Comparison of ENCODE assay signal across 8 cellular contexts in the genomic region with DNA sequence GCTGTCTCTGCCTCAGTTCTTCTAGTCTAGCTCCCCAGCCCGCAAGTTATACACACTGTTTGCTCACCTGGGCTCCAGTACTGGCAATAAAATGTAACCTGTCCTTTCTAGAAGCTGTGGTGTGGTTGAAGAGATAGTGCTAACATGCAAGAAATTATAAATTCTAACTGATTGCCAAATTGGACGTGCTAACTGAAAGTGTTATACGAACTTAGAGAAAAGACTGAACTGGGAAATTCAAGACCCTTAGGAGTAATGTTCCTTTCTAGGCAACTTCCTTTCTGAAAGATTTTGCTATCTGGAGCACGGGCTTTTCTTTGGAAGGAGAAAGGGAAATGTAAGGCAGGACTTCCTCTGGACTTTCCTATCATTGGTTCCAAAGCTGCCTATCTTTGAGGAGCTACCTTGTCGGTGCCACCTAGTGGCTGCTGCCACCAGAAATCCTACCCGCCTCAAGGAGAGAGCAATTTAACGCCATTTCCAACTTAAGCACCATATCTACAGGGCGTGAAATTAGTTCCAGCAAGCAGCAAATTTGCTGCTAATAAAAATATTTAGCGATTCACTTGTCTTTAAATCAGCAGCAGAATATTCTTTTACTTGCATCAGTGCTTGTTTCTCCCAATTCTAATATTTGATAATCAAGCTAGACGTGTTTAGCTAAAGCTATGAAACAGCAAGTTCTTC. TPM values are rescaled to one million over a fixed set of nuclear protein-coding genes. Genes with fewer than 3 reads are reported as not detected.
DNase-seq lines count a peak whose midpoint lies in the region; ATAC-seq, FAIRE-seq and TF ChIP-seq lines count a peak whose summit lies in the region.

No MANE protein-coding gene starts in this region.

- no peak for TF ChIP-seq CTCF in coronary artery (IDR thresholded peaks at IDR 0.05)

- H3K4me3 Mint-ChIP-seq in activated CD4-positive, alpha-beta T cell treated with anti-CD3 and anti-CD28 coated beads for 36 hours = no peak overlapping the region

- POLR2A ChIA-PET in activated CD4-positive, alpha-beta T cell treated with anti-CD3 and anti-CD28 coated beads for 36 hours (lab: Charles Lee) = interaction anchor here (0.6 kb wide), 1 partner anchor 369 kb away, joined by 10 read pairs; no protein-coding TSS in a partner anchor

- FAIRE-seq in small intestine (lab: Jason Lieb, UNC) = no peak

- H3K36me3 ChIP-seq in small intestine (ENCODE audit: control insufficient read depth in 2 of 2, insufficient read depth in 2 of 2, low read length in 2 of 2) = no peaks in the 10 kb centered on the region

- no peak overlapping the region for H3K27ac Mint-ChIP-seq in activated CD4-positive, alpha-beta T cell treated with anti-CD3 and anti-CD28 coated beads for 36 hours

- no peaks in the 10 kb centered on the region for H3K9me3 ChIP-seq in small intestine (ENCODE audit: control insufficient read depth, low read depth)

- H3K4me3 ChIP-seq in small intestine (ENCODE audit: low read depth in 1 of 2, low read length in 2 of 2) (no peak overlapping the region), coronary artery (no peak overlapping the region)

- no peaks in the 10 kb centered on the region for H3K4me1 ChIP-seq in small intestine (ENCODE audit: control insufficient read depth in 2 of 2, insufficient read depth in 1 of 2, low read depth in 1 of 2, low read length in 1 of 2)

- DNase-seq in activated CD4-positive, alpha-beta T cell treated with anti-CD3 and anti-CD28 coated beads for 36 hours = peak; percentile 68
- DNase-seq in activated CD4-positive, alpha-beta T cell treated with anti-CD3 and anti-CD28 coated beads for 1 hour = no peak
- peak; percentile 85 for DNase-seq in NCI-H446 treated with DMSO at 0.1 percent for 48 hours (lab: John Stamatoyannopoulos, UW)
- DNase-seq in activated naive CD4-positive, alpha-beta T cell treated with Interleukin-2 at 50 U/mL for 16 hours = peak; percentile 36
- DNase-seq in left ventricle myocardium superior = peak; percentile 53
- DNase-seq in small intestine = peak; percentile 68
- DNase-seq in coronary artery (ENCODE audit: low spot score) = no peak

- intact Hi-C loops in activated CD4-positive, alpha-beta T cell treated with anti-CD3 and anti-CD28 coated beads for 36 hours (cut with DNase I, micrococcal nuclease) = loop anchor here (1.0 to 5.0 kb wide), 2 partner anchors 162 kb away; no protein-coding TSS in a partner anchor
- intact Hi-C loops in left ventricle myocardium superior (cut with micrococcal nuclease) = no loop called here

- H3K36me3 Mint-ChIP-seq in activated CD4-positive, alpha-beta T cell treated with anti-CD3 and anti-CD28 coated beads for 36 hours (ENCODE audit: low read depth) = no peaks in the 10 kb centered on the region

- H3K9me3 Mint-ChIP-seq in activated CD4-positive, alpha-beta T cell treated with anti-CD3 and anti-CD28 coated beads for 36 hours (ENCODE audit: low read depth) = no peaks in the 10 kb centered on the region

- H3K27ac ChIP-seq in small intestine (ENCODE audit: low read depth in 1 of 2, low read length in 1 of 2) (no peak overlapping the region), coronary artery (peak overlapping the region in 1 of 2 donors; percentile 14)

- peaks cover 1 to 3% of the 10 kb centered on the region in 2 donors for H3K27me3 ChIP-seq in small intestine (ENCODE audit: control insufficient read depth in 2 of 2, insufficient read depth in 2 of 2, low read length in 2 of 2)

- peaks cover 22% of the 10 kb centered on the region for H3K27me3 Mint-ChIP-seq in activated CD4-positive, alpha-beta T cell treated with anti-CD3 and anti-CD28 coated beads for 36 hours

- ATAC-seq in activated CD4-positive, alpha-beta T cell treated with anti-CD3 and anti-CD28 coated beads for 36 hours = peak; percentile 87
- ATAC-seq in HG02938 (IDR thresholded peaks at IDR 0.05; ENCODE audit: unreplicated experiment) (peak; percentile 76), left ventricle myocardium superior (peak; percentile 78)

- H3K4me1 Mint-ChIP-seq in activated CD4-positive, alpha-beta T cell treated with anti-CD3 and anti-CD28 coated beads for 36 hours = no peaks in the 10 kb centered on the region

- 58 to 69% (median 62%) methylated on average over 10 of the region's 10 CpGs for WGBS in small intestine, 3 donors

- CTCF ChIA-PET in activated CD4-positive, alpha-beta T cell treated with anti-CD3 and anti-CD28 coated beads for 36 hours (lab: Charles Lee) = interaction anchor here (0.6 to 4.4 kb wide), 13 partner anchors 9 to 182 kb away, joined by 3 to 47 read pairs (median 5); partner anchors contain the start of gene TMEM218

RNA-seq across cellular contexts. Expression of gene TMEM218, which starts 12.7 kb away (rescaled TPM):
- total RNA-seq in activated CD4-positive, alpha-beta T cell treated with anti-CD3 and anti-CD28 coated beads for 36 hours = 10 to 100 TPM; 11.3 TPM
- 7.9 TPM for total RNA-seq in left ventricle myocardium superior
- polyA plus RNA-seq in small intestine = 10 to 100 TPM in 2 of 3 donors, 1 to 10 TPM in 1; 9.6 to 28.6 (median 10.5) TPM

RNA-seq across cellular contexts. Expression of gene PKNOX2, which starts 40.5 kb away (rescaled TPM):
- not detected for total RNA-seq in activated CD4-positive, alpha-beta T cell treated with anti-CD3 and anti-CD28 coated beads for 36 hours
- total RNA-seq in left ventricle myocardium superior = 7.6 TPM
- polyA plus RNA-seq in small intestine = 1 to 10 TPM in 2 of 3 donors, not detected in 1; 1.1 to 1.2 TPM

Comparison
In these comparisons a context has a peak if more than half of its experiments do, and no peak if none do; other contexts are left out.
1. DNase-seq: peak in activated CD4-positive, alpha-beta T cell treated with anti-CD3 and anti-CD28 coated beads for 36 hours (single experiment), NCI-H446 treated with DMSO at 0.1 percent for 48 hours (single experiment), activated naive CD4-positive, alpha-beta T cell treated with Interleukin-2 at 50 U/mL for 16 hours (single experiment), left ventricle myocardium superior (single experiment) and small intestine (single experiment); none in activated CD4-positive, alpha-beta T cell treated with anti-CD3 and anti-CD28 coated beads for 1 hour (single experiment) and coronary artery (single experiment).
2. Peak in every context shown above with its lines, with median percentiles within 50 percentile points of each other: ATAC-seq.